ENCODE assay signal across 1 cellular context in the genomic region with DNA sequence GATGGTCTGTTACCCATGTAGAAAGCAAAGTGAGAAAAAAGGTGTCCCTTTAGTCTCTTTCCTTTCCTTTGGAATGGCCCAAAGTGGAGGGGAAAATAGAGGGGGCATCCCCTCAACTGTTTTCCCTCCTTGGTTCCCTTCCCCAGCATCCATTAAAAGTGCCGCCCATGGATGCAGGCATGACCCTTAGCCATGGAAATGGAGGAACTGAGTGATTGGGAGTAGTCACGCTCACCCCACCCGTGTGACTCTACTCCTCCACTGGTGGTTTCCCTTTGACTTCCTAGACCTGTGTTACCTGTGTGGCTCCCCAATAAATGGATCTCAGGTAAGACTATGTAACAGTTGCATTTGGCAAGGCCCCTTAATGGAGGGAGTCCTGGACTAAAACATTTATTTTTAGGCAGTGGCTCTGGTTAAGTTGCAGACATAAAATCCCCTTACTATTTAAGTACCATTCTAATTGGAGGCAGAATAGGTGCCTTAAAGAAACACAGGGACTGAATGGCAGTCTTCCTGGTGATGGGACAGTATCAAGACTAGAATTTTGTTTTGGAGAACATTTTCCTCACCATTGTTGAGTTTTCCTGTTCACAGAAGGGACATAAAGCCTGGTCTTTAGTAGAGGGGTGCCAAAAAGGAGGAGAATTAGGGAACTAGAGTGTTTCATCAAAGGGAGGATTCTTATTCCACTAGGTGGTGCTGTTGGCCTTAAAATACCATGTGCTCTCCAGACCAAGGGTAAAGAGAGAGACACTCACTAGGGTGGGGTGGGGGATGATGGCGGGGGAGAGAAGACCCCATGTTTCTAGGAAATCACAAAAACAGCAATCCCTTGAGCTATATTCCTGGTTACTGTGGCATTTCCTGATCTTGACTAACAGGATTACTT.
TF ChIP-seq lines count a peak whose summit lies in the region.

No MANE protein-coding gene starts in this region.

TF ChIP-seq in WTC11, 78 proteins besides CTCF, POLR2A, EP300 and RAD21 (continued from another document):
- TF ChIP-seq, protein P1, sequence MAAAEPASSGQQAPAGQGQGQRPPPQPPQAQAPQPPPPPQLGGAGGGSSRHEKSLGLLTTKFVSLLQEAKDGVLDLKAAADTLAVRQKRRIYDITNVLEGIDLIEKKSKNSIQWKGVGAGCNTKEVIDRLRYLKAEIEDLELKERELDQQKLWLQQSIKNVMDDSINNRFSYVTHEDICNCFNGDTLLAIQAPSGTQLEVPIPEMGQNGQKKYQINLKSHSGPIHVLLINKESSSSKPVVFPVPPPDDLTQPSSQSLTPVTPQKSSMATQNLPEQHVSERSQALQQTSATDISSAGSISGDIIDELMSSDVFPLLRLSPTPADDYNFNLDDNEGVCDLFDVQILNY (CRISPR knock-in tag; IDR thresholded peaks at IDR 0.05) = no peak
- TF ChIP-seq, protein P2, sequence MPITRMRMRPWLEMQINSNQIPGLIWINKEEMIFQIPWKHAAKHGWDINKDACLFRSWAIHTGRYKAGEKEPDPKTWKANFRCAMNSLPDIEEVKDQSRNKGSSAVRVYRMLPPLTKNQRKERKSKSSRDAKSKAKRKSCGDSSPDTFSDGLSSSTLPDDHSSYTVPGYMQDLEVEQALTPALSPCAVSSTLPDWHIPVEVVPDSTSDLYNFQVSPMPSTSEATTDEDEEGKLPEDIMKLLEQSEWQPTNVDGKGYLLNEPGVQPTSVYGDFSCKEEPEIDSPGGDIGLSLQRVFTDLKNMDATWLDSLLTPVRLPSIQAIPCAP (CRISPR knock-in tag; IDR thresholded peaks at IDR 0.05) = no peak
- TF ChIP-seq SP1 (CRISPR knock-in tag; conservative IDR thresholded peaks at IDR 0.05) = 0 out of 2 replicates have a peak, but pooled peaks have one; percentile 21
